1 cellular context compared by ENCODE assay signal in the genomic region with DNA sequence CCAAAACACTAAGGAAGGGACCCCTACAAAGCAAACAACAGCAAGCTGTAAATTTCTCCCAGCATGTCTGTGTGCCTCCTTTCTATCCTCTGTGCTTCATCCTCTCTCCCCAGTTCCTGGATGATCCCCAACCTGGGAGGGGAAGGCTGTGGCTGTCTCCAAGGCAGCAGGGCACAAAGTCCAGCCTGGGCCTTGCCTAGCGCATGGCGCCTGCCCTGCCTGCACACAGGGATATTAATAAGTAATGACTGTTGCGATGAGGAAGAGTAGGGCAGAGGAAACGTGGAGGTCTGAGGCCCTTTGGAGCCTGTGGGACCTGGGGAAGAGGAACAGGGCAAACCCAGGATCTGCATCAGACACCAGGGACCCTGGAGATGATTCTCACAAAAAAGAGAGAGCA.
TF ChIP-seq lines count a peak whose summit lies in the region.

No MANE protein-coding gene starts in this region.

TF ChIP-seq in A549, 52 proteins besides CTCF, POLR2A, EP300 and RAD21:
- TF ChIP-seq HOXB13 (CRISPR knock-in tag; IDR thresholded peaks at IDR 0.05; ENCODE audit: low read depth) (no peak), HOXA7 (CRISPR knock-in tag; IDR thresholded peaks at IDR 0.05) (no peak), RARB (CRISPR knock-in tag; IDR thresholded peaks at IDR 0.05) (no peak), CEBPB (IDR thresholded peaks at IDR 0.05) (no peak)
TF ChIP-seq in A549: peak in this region for 0.
